29 cellular contexts compared by ENCODE assay signal in genomic region chr2:213559053-213559452, GRCh38.
"Had no signal": no experiment of that assay in that cellular context is flagged by ENCODE, and none has a peak within 500 bp of the region (broad histone marks: within the 10 kb centered on the region; RNA-seq: fewer than 3 reads in every experiment).

No MANE protein-coding gene starts in this region.

- DNase-seq: activated B cell treated with CpG ODN at 0.5 μM for 24 hours; activated CD4-positive, alpha-beta memory T cell treated with anti-CD3 and anti-CD28 coated beads for 36 hours; activated CD4-positive, alpha-beta T cell treated with anti-CD3 and anti-CD28 coated beads for 48 hours; activated CD4-positive, alpha-beta T cell treated with anti-CD3 and anti-CD28 coated beads, Interleukin-2, amount 50 U/mL, for 1 hour; activated CD8-positive, alpha-beta memory T cell treated with anti-CD3 and anti-CD28 coated beads, Interleukin-2, amount 10 ng/mL, durations not matched to agents 7 days and 5 days; activated CD8-positive, alpha-beta memory T cell treated with anti-CD3 and anti-CD28 coated beads, Interleukin-2, amount 50 U/mL, for 4 hours; activated CD8-positive, alpha-beta T cell treated with anti-CD3 and anti-CD28 coated beads, Interleukin-2, amount 10 ng/mL, durations not matched to agents 7 days and 5 days; activated effector memory CD4-positive, alpha-beta T cell treated with anti-CD3 and anti-CD28 coated beads, Interleukin-2, amount 50 U/mL, for 16 hours; activated naive CD4-positive, alpha-beta T cell treated with anti-CD3 and anti-CD28 coated beads for 36 hours; activated naive CD8-positive, alpha-beta T cell treated with anti-CD3 and anti-CD28 coated beads for 36 hours; activated naive CD8-positive, alpha-beta T cell treated with anti-CD3 and anti-CD28 coated beads, Interleukin-2, amount 50 U/mL, for 24 hours; activated T-cell treated with anti-CD3 and anti-CD28 coated beads, Interleukin-2, amount 50 U/mL, for 1 hour; activated T-cell treated with anti-CD3 and anti-CD28 coated beads, Interleukin-2, amount 50 U/mL, for 48 hours; adrenal gland; amygdala; aorta; body of pancreas; caudate nucleus; cortex of kidney; dermis blood vessel endothelial cell; effector CD4-positive, alpha-beta T cell; effector memory CD8-positive, alpha-beta T cell; erythroblast; foreskin keratinocyte; gastrocnemius medialis; glutamatergic neuron; heart left ventricle; T1000; WERI-Rb-1 had no signal
